ENCODE assay signal across 16 cellular contexts in genomic region chr2:4420032-4420431, GRCh38.
"Had no signal": no experiment of that assay in that cellular context is flagged by ENCODE, and none has a peak within 500 bp of the region (broad histone marks: within the 10 kb centered on the region; RNA-seq: fewer than 3 reads in every experiment).

No MANE protein-coding gene starts in this region.

- ATAC-seq: activated CD4-positive, alpha-beta T cell treated with anti-CD3 and anti-CD28 coated beads for 36 hours; foreskin keratinocyte; heart left ventricle; upper lobe of right lung had no signal

- H3K9me3 ChIP-seq: breast epithelium, heart left ventricle, left ventricle myocardium inferior, ovary, upper lobe of right lung had no signal

- H3K27ac Mint-ChIP-seq: activated CD4-positive, alpha-beta memory T cell treated with anti-CD3 and anti-CD28 coated beads, Interleukin-2, amount 10 ng/mL, durations not matched to agents 7 days and 5 days; activated CD4-positive, alpha-beta T cell treated with anti-CD3 and anti-CD28 coated beads for 36 hours; activated naive CD8-positive, alpha-beta T cell treated with anti-CD3 and anti-CD28 coated beads, Interleukin-2, amount 10 ng/mL, durations not matched to agents 7 days and 5 days; memory B cell; stimulated activated naive CD8-positive, alpha-beta T cell treated with anti-CD3 and anti-CD28 coated beads, Interleukin-15, Interleukin-2, amounts not matched to agents 100 ng/mL and 50 ng/mL, for 24 hours had no signal

- H3K36me3 ChIP-seq: breast epithelium, heart left ventricle, left ventricle myocardium inferior, ovary, upper lobe of right lung, WERI-Rb-1 had no signal

- DNase-seq: activated CD4-positive, alpha-beta memory T cell treated with anti-CD3 and anti-CD28 coated beads, Interleukin-2, amount 10 ng/mL, durations not matched to agents 7 days and 5 days; activated CD4-positive, alpha-beta T cell treated with anti-CD3 and anti-CD28 coated beads for 36 hours; activated CD8-positive, alpha-beta memory T cell treated with anti-CD3 and anti-CD28 coated beads, Interleukin-2, amount 50 U/mL, for 48 hours; activated naive CD8-positive, alpha-beta T cell treated with anti-CD3 and anti-CD28 coated beads, Interleukin-2, amount 10 ng/mL, durations not matched to agents 7 days and 5 days; anterior cingulate cortex; foreskin keratinocyte; heart left ventricle; left ventricle myocardium inferior; ovary; stimulated activated CD4-positive, alpha-beta T cell treated with anti-CD3 and anti-CD28 coated beads, Interleukin-4, amount 100 ng/mL, for 1 hour; stimulated activated CD8-positive, alpha-beta memory T cell treated with anti-CD3 and anti-CD28 coated beads, Interleukin-4, amount 100 ng/mL, for 48 hours; upper lobe of right lung; WERI-Rb-1 had no signal

- H3K36me3 Mint-ChIP-seq: activated naive CD8-positive, alpha-beta T cell treated with anti-CD3 and anti-CD28 coated beads, Interleukin-2, amount 10 ng/mL, durations not matched to agents 7 days and 5 days; memory B cell had no signal

- H3K4me1 Mint-ChIP-seq: activated CD4-positive, alpha-beta memory T cell treated with anti-CD3 and anti-CD28 coated beads, Interleukin-2, amount 10 ng/mL, durations not matched to agents 7 days and 5 days; activated CD4-positive, alpha-beta T cell treated with anti-CD3 and anti-CD28 coated beads for 36 hours; activated naive CD8-positive, alpha-beta T cell treated with anti-CD3 and anti-CD28 coated beads, Interleukin-2, amount 10 ng/mL, durations not matched to agents 7 days and 5 days; memory B cell had no signal

- H3K27ac ChIP-seq: breast epithelium, foreskin keratinocyte, heart left ventricle, left ventricle myocardium inferior, ovary, upper lobe of right lung, WERI-Rb-1 had no signal

- H3K4me3 Mint-ChIP-seq: activated CD4-positive, alpha-beta memory T cell treated with anti-CD3 and anti-CD28 coated beads, Interleukin-2, amount 10 ng/mL, durations not matched to agents 7 days and 5 days; activated CD4-positive, alpha-beta T cell treated with anti-CD3 and anti-CD28 coated beads for 36 hours; activated naive CD8-positive, alpha-beta T cell treated with anti-CD3 and anti-CD28 coated beads, Interleukin-2, amount 10 ng/mL, durations not matched to agents 7 days and 5 days; memory B cell; stimulated activated naive CD8-positive, alpha-beta T cell treated with anti-CD3 and anti-CD28 coated beads, Interleukin-15, Interleukin-2, amounts not matched to agents 100 ng/mL and 50 ng/mL, for 24 hours had no signal

- H3K27me3 Mint-ChIP-seq: activated CD4-positive, alpha-beta memory T cell treated with anti-CD3 and anti-CD28 coated beads, Interleukin-2, amount 10 ng/mL, durations not matched to agents 7 days and 5 days; activated CD4-positive, alpha-beta T cell treated with anti-CD3 and anti-CD28 coated beads for 36 hours; activated naive CD8-positive, alpha-beta T cell treated with anti-CD3 and anti-CD28 coated beads, Interleukin-2, amount 10 ng/mL, durations not matched to agents 7 days and 5 days; memory B cell; stimulated activated naive CD8-positive, alpha-beta T cell treated with anti-CD3 and anti-CD28 coated beads, Interleukin-15, Interleukin-2, amounts not matched to agents 100 ng/mL and 50 ng/mL, for 24 hours had no signal

- H3K27me3 ChIP-seq: breast epithelium, foreskin keratinocyte, heart left ventricle, ovary, upper lobe of right lung had no signal

- H3K4me3 ChIP-seq: breast epithelium, heart left ventricle, left ventricle myocardium inferior, ovary, upper lobe of right lung had no signal

- H3K4me1 ChIP-seq: breast epithelium, foreskin keratinocyte, heart left ventricle, left ventricle myocardium inferior, upper lobe of right lung had no signal
